1 cellular context compared by ENCODE assay signal in the genomic region with DNA sequence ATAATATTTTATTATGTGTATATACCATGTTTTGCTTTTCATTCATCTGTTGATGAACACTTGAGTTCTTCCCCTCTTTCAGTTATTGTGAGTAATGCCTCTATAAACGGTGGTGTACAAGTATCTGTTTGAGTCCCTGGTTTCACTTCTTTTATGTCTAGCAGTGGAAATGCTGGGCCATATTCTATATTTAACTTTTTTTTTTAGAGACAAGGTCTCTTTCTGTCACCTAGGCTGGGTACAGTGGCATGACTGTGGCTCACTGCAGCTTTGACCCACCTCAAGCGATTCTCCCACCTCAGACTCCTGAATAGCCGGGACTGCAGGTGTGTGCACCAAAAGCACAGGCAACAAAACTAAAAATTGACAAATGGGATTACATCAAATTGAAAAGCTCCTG.
TF ChIP-seq lines count a peak whose summit lies in the region.

No MANE protein-coding gene starts in this region.

TF ChIP-seq in GM12878, 131 proteins besides CTCF, POLR2A, EP300 and RAD21 (continued from another document and continues in another):
- TF ChIP-seq ZNF217 (IDR thresholded peaks at IDR 0.05) (0 out of 2 replicates have a peak, but pooled peaks have one; percentile 19), REST (IDR thresholded peaks at IDR 0.05; ENCODE audit: low read depth, low read length) (no peak), CEBPZ (IDR thresholded peaks at IDR 0.05; ENCODE audit: low read depth, low read length) (no peak), STAT1 (conservative IDR thresholded peaks at IDR 0.05) (no peak), E2F4 (IDR thresholded peaks at IDR 0.05; ENCODE audit: low read depth, low read length) (no peak), ESRRA (IDR thresholded peaks at IDR 0.05; ENCODE audit: low read length) (no peak), TBL1XR1 (IDR thresholded peaks at IDR 0.05; ENCODE audit: low read depth, low read length) (peak; percentile 91), HDAC6 (IDR thresholded peaks at IDR 0.05; ENCODE audit: unreplicated experiment) (no peak), NR2C1 (IDR thresholded peaks at IDR 0.05) (no peak), HDGF (IDR thresholded peaks at IDR 0.05) (no peak), PML (IDR thresholded peaks at IDR 0.05; ENCODE audit: low read length) (peak; percentile 86), TCF7 (IDR thresholded peaks at IDR 0.05; ENCODE audit: borderline replicate concordance) (peak; percentile 64), CHD2 (IDR thresholded peaks at IDR 0.05; ENCODE audit: borderline replicate concordance, low read depth, low read length) (peak; percentile 18; the same call in 1 of the 2 replicates), CBX3 (IDR thresholded peaks at IDR 0.05; ENCODE audit: borderline replicate concordance, low read depth) (no peak), CUX1 (IDR thresholded peaks at IDR 0.05; ENCODE audit: insufficient replicate concordance, low read depth, low read length) (no peak), KLF5 (IDR thresholded peaks at IDR 0.05; ENCODE audit: partially characterized antibody) (no peak), WRNIP1 (IDR thresholded peaks at IDR 0.05; ENCODE audit: borderline replicate concordance, low read depth, low read length) (no peak), SRF (IDR thresholded peaks at IDR 0.05; ENCODE audit: low read depth in 2 of 2, low read length in 2 of 2) (peak in 1 of 2 experiments; percentile 40; a peak in 1 of 4 replicates), POLR2AphosphoS2 (IDR thresholded peaks at IDR 0.05; ENCODE audit: low read depth, low read length) (no peak), SREBF1 (IDR thresholded peaks at IDR 0.05; ENCODE audit: low read length) (no peak), RBBP5 (conservative IDR thresholded peaks at IDR 0.05) (0 out of 2 replicates have a peak, but pooled peaks have one; percentile 11)
- TF ChIP-seq, protein P1, sequence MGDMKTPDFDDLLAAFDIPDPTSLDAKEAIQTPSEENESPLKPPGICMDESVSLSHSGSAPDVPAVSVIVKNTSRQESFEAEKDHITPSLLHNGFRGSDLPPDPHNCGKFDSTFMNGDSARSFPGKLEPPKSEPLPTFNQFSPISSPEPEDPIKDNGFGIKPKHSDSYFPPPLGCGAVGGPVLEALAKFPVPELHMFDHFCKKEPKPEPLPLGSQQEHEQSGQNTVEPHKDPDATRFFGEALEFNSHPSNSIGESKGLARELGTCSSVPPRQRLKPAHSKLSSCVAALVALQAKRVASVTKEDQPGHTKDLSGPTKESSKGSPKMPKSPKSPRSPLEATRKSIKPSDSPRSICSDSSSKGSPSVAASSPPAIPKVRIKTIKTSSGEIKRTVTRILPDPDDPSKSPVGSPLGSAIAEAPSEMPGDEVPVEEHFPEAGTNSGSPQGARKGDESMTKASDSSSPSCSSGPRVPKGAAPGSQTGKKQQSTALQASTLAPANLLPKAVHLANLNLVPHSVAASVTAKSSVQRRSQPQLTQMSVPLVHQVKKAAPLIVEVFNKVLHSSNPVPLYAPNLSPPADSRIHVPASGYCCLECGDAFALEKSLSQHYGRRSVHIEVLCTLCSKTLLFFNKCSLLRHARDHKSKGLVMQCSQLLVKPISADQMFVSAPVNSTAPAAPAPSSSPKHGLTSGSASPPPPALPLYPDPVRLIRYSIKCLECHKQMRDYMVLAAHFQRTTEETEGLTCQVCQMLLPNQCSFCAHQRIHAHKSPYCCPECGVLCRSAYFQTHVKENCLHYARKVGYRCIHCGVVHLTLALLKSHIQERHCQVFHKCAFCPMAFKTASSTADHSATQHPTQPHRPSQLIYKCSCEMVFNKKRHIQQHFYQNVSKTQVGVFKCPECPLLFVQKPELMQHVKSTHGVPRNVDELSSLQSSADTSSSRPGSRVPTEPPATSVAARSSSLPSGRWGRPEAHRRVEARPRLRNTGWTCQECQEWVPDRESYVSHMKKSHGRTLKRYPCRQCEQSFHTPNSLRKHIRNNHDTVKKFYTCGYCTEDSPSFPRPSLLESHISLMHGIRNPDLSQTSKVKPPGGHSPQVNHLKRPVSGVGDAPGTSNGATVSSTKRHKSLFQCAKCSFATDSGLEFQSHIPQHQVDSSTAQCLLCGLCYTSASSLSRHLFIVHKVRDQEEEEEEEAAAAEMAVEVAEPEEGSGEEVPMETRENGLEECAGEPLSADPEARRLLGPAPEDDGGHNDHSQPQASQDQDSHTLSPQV (IDR thresholded peaks at IDR 0.05), result no peak
- TF ChIP-seq, protein P2, sequence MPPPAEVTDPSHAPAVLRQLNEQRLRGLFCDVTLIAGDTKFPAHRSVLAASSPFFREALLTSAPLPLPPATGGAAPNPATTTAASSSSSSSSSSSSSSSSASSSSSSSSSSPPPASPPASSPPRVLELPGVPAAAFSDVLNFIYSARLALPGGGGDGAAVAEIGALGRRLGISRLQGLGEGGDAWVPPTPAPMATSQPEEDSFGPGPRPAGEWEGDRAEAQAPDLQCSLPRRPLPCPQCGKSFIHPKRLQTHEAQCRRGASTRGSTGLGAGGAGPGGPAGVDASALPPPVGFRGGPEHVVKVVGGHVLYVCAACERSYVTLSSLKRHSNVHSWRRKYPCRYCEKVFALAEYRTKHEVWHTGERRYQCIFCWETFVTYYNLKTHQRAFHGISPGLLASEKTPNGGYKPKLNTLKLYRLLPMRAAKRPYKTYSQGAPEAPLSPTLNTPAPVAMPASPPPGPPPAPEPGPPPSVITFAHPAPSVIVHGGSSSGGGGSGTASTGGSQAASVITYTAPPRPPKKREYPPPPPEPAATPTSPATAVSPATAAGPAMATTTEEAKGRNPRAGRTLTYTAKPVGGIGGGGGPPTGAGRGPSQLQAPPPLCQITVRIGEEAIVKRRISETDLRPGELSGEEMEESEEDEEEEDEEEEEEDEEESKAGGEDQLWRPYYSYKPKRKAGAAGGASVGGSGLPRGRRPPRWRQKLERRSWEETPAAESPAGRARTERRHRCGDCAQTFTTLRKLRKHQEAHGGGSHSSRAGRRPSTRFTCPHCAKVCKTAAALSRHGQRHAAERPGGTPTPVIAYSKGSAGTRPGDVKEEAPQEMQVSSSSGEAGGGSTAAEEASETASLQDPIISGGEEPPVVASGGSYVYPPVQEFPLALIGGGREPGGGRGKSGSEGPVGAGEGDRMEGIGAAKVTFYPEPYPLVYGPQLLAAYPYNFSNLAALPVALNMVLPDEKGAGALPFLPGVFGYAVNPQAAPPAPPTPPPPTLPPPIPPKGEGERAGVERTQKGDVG (CRISPR knock-in tag; IDR thresholded peaks at IDR 0.05), result no peak
- TF ChIP-seq, protein P3, sequence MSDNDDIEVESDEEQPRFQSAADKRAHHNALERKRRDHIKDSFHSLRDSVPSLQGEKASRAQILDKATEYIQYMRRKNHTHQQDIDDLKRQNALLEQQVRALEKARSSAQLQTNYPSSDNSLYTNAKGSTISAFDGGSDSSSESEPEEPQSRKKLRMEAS (IDR thresholded peaks at IDR 0.05; ENCODE audit: low read depth, low read length), result no peak
- TF ChIP-seq, protein P4, sequence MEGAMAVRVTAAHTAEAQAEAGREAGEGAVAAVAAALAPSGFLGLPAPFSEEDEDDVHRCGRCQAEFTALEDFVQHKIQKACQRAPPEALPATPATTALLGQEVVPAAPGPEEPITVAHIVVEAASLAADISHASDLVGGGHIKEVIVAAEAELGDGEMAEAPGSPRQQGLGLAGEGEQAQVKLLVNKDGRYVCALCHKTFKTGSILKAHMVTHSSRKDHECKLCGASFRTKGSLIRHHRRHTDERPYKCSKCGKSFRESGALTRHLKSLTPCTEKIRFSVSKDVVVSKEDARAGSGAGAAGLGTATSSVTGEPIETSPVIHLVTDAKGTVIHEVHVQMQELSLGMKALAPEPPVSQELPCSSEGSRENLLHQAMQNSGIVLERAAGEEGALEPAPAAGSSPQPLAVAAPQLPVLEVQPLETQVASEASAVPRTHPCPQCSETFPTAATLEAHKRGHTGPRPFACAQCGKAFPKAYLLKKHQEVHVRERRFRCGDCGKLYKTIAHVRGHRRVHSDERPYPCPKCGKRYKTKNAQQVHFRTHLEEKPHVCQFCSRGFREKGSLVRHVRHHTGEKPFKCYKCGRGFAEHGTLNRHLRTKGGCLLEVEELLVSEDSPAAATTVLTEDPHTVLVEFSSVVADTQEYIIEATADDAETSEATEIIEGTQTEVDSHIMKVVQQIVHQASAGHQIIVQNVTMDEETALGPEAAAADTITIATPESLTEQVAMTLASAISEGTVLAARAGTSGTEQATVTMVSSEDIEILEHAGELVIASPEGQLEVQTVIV (IDR thresholded peaks at IDR 0.05; ENCODE audit: borderline replicate concordance, partially characterized antibody), result no peak
